ENCODE assay signal across 18 cellular contexts in the genomic region with DNA sequence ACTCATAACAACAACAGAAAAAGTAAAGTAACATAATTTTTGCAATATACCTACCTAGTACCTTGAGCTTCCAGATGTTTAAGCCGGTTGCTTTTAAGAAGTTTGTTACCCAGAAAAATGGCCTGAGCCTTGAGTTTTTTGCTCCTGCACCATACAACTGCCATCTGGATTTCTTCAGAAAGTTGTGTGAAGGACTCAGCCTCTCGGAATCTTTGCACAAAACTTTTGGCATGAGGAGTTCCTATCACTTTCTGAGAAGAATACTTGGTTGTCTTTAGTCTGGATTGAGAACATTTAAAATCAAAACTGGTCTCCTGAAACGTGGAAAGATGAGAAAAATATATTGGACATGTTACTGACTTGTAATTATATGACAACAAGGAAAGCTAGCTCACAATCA. TPM values are rescaled to one million over a fixed set of nuclear protein-coding genes. Genes with fewer than 3 reads are reported as not detected.
DNase-seq lines count a peak whose midpoint lies in the region; ATAC-seq lines count a peak whose summit lies in the region.
"Had no signal": no experiment of that assay in that cellular context is flagged by ENCODE, and none has a peak within 500 bp of the region (broad histone marks: within the 10 kb centered on the region; RNA-seq: fewer than 3 reads in every experiment).

No MANE protein-coding gene starts in this region.

- H3K27me3 Mint-ChIP-seq in activated naive CD8-positive, alpha-beta T cell: no peaks in the 10 kb centered on the region
- no peaks in the 10 kb centered on the region for H3K27me3 Mint-ChIP-seq in activated naive CD8-positive, alpha-beta T cell treated with anti-CD3 and anti-CD28 coated beads, Interleukin-2, amount 50 U/mL, for 24 hours
- H3K27me3 Mint-ChIP-seq in T-cell: no peaks in the 10 kb centered on the region

- CTCF ChIA-PET in T-cell (lab: Charles Lee): interaction anchor here (0.6 to 1.4 kb wide), 3 partner anchors 17 to 701 kb away, joined by 3 to 5 read pairs (median 4); partner anchors contain the start of gene GTPBP8 (in 1 of the 2)

- H3K27ac Mint-ChIP-seq in activated naive CD8-positive, alpha-beta T cell: peak overlapping the region; percentile 97
- no peak overlapping the region for H3K27ac Mint-ChIP-seq in activated naive CD8-positive, alpha-beta T cell treated with anti-CD3 and anti-CD28 coated beads, Interleukin-2, amount 50 U/mL, for 24 hours
- H3K27ac Mint-ChIP-seq in T-cell: peak overlapping the region; percentile 86 to 90

- H3K4me3 Mint-ChIP-seq in activated naive CD8-positive, alpha-beta T cell: no peak overlapping the region
- no peak overlapping the region for H3K4me3 Mint-ChIP-seq in activated naive CD8-positive, alpha-beta T cell treated with anti-CD3 and anti-CD28 coated beads, Interleukin-2, amount 50 U/mL, for 24 hours
- H3K4me3 Mint-ChIP-seq in T-cell: no peak overlapping the region
- H3K4me3 Mint-ChIP-seq: H9 had no signal

- peaks cover 12% of the 10 kb centered on the region for H3K36me3 Mint-ChIP-seq in activated naive CD8-positive, alpha-beta T cell
- peaks cover 72% of the 10 kb centered on the region for H3K36me3 Mint-ChIP-seq in activated naive CD8-positive, alpha-beta T cell treated with anti-CD3 and anti-CD28 coated beads, Interleukin-2, amount 50 U/mL, for 24 hours (ENCODE audit: low read depth)
- peaks cover 63% of the 10 kb centered on the region for H3K36me3 Mint-ChIP-seq in T-cell

- H3K9me3 Mint-ChIP-seq in activated naive CD8-positive, alpha-beta T cell (ENCODE audit: low read depth): no peaks in the 10 kb centered on the region
- H3K9me3 Mint-ChIP-seq in activated naive CD8-positive, alpha-beta T cell treated with anti-CD3 and anti-CD28 coated beads, Interleukin-2, amount 50 U/mL, for 24 hours: no peaks in the 10 kb centered on the region
- no peaks in the 10 kb centered on the region for H3K9me3 Mint-ChIP-seq in T-cell
- H3K9me3 Mint-ChIP-seq: H9 had no signal

- H3K4me1 Mint-ChIP-seq in activated naive CD8-positive, alpha-beta T cell (ENCODE audit: low read depth): peaks cover 84% of the 10 kb centered on the region
- H3K4me1 Mint-ChIP-seq in activated naive CD8-positive, alpha-beta T cell treated with anti-CD3 and anti-CD28 coated beads, Interleukin-2, amount 50 U/mL, for 24 hours: peaks cover 62% of the 10 kb centered on the region
- peaks cover 83 to 86% (median 84%) of the 10 kb centered on the region in 3 donors for H3K4me1 Mint-ChIP-seq in T-cell
- H3K4me1 Mint-ChIP-seq: H9 had no signal

- no peak for DNase-seq in activated naive CD8-positive, alpha-beta T cell treated with anti-CD3 and anti-CD28 coated beads, Interleukin-2, amount 50 U/mL, for 24 hours
- DNase-seq in T-cell: no peak
- peak; percentile 23 for DNase-seq in fibroblast of gingiva (ENCODE audit: low read depth)
- DNase-seq in activated CD4-positive, alpha-beta T cell treated with anti-CD3 and anti-CD28 coated beads, Interleukin-2, amount 50 U/mL, for 48 hours: no peak
- DNase-seq: ACHN, DMS 273 treated with DMSO at 0.1 percent for 48 hours, H9, NCI-H1417 treated with DMSO at 0.1 percent for 48 hours, NCI-H2029, NCI-H2171 treated with DMSO at 0.1 percent for 48 hours, NCI-H510A treated with DMSO at 0.1 percent for 48 hours, SIG-M5 had no signal

- POLR2A ChIA-PET in T-cell (lab: Charles Lee): interaction anchor here in 1 of 2 donors (0.6 to 3.4 kb wide), 2 partner anchors 11 to 458 kb away, joined by 4 to 21 read pairs; a partner anchor contains a TSS

- ATAC-seq in activated naive CD8-positive, alpha-beta T cell treated with anti-CD3 and anti-CD28 coated beads, Interleukin-2, amount 50 U/mL, for 24 hours: no peak
- no peak for ATAC-seq in T-cell (replicated peaks in 1 of 4)
- no peak for ATAC-seq in GM19452 (IDR thresholded peaks at IDR 0.05; ENCODE audit: unreplicated experiment)
- no peak for ATAC-seq in GM18861 (IDR thresholded peaks at IDR 0.05; ENCODE audit: unreplicated experiment)
- no peak for ATAC-seq in GM18868 (IDR thresholded peaks at IDR 0.05; ENCODE audit: unreplicated experiment)

RNA-seq across cellular contexts. Expression of gene GTPBP8, which starts 17.3 kb away (rescaled TPM):
- 10 to 100 TPM; 17.2 to 31.3 (median 27.5) TPM for total RNA-seq in T-cell

RNA-seq across cellular contexts. Expression of gene CD200R1, which starts 33.2 kb away (rescaled TPM):
- 10 to 100 TPM; 10.1 to 20.4 (median 11.9) TPM for total RNA-seq in T-cell
- total RNA-seq: Daoy, H9, LHCN-M2 had no signal
